Comparison of ENCODE assay signal across 18 cellular contexts in genomic region chr14:90508536-90509254, GRCh38.
DNase-seq lines count a peak whose midpoint lies in the region; ATAC-seq and TF ChIP-seq lines count a peak whose summit lies in the region.
"Had no signal": no experiment of that assay in that cellular context is flagged by ENCODE, and none has a peak within 500 bp of the region (broad histone marks: within the 10 kb centered on the region; RNA-seq: fewer than 3 reads in every experiment).

No MANE protein-coding gene starts in this region.

- H3K27ac ChIP-seq in RWPE1 = no peak overlapping the region
- H3K27ac ChIP-seq in hepatocyte = peak overlapping the region; percentile 64
- peak overlapping the region in 4 of 5 donors; percentile 49 to 87 (median 84) for H3K27ac ChIP-seq in stomach
- H3K27ac ChIP-seq: cardiac muscle cell, uterus had no signal

- H3K27me3 ChIP-seq in hepatocyte (no peaks in the 10 kb centered on the region), stomach (peaks cover 0 to 7% (median 0%) of the 10 kb centered on the region in 3 donors)
- H3K27me3 ChIP-seq: cardiac muscle cell, uterus had no signal

- TF ChIP-seq POLR2A in stomach (IDR thresholded peaks at IDR 0.05) = no peak

- POLR2A ChIA-PET in RWPE1 (lab: Yijun Ruan, JAX; ENCODE audit: low non-redundant PET) = no interaction called here
- POLR2A ChIA-PET in activated CD4-positive, alpha-beta T cell treated with anti-CD3 and anti-CD28 coated beads, Interleukin-2, amount 10 ng/mL, durations not matched to agents 7 days and 5 days (lab: Charles Lee) = no interaction called here

- H3K9me3 ChIP-seq in hepatocyte (ENCODE audit: low read depth) (no peaks in the 10 kb centered on the region), stomach (no peaks in the 10 kb centered on the region), T-helper 17 cell (ENCODE audit: control insufficient read depth, low read length, poor library complexity, severe bottlenecking) (no peaks in the 10 kb centered on the region)
- H3K9me3 ChIP-seq: uterus had no signal

- H3K36me3 ChIP-seq in hepatocyte (replicated peaks; ENCODE audit: insufficient read depth, low read depth) = no peaks in the 10 kb centered on the region
- H3K36me3 ChIP-seq in stomach = no peaks in the 10 kb centered on the region
- H3K36me3 ChIP-seq: cardiac muscle cell, uterus had no signal

- H3K4me3 Mint-ChIP-seq in T-helper 17 cell = no peak overlapping the region
- H3K4me3 Mint-ChIP-seq in activated CD4-positive, alpha-beta T cell treated with anti-CD3 and anti-CD28 coated beads, Interleukin-2, amount 10 ng/mL, durations not matched to agents 7 days and 5 days = no peak overlapping the region
- H3K4me3 Mint-ChIP-seq: activated naive CD4-positive, alpha-beta T cell treated with anti-CD3 and anti-CD28 coated beads, Interleukin-2, amount 50 U/mL, for 24 hours; neural crest cell; WTC11 had no signal

- TF ChIP-seq CTCF in RWPE1 (conservative IDR thresholded peaks at IDR 0.05; ENCODE audit: low read depth) (no peak), hepatocyte (IDR thresholded peaks at IDR 0.05; ENCODE audit: poor library complexity) (no peak), stomach (IDR thresholded peaks at IDR 0.05) (no peak)

- no peaks in the 10 kb centered on the region for H3K36me3 Mint-ChIP-seq in T-helper 17 cell (ENCODE audit: low read depth)
- no peaks in the 10 kb centered on the region for H3K36me3 Mint-ChIP-seq in activated CD4-positive, alpha-beta T cell treated with anti-CD3 and anti-CD28 coated beads, Interleukin-2, amount 10 ng/mL, durations not matched to agents 7 days and 5 days (ENCODE audit: low read depth)
- H3K36me3 Mint-ChIP-seq: activated naive CD4-positive, alpha-beta T cell treated with anti-CD3 and anti-CD28 coated beads, Interleukin-2, amount 50 U/mL, for 24 hours; WTC11 had no signal

- peak; percentile 50 for DNase-seq in SIG-M5 treated with dmso at 0.1 percent for 504 hours (lab: John Stamatoyannopoulos, UW; ENCODE audit: unreplicated experiment)
- no peak for DNase-seq in SIG-M5 (lab: John Stamatoyannopoulos, UW)
- peak; percentile 62 for DNase-seq in RWPE1 (ENCODE audit: low spot score)
- peak; percentile 75 for DNase-seq in hepatocyte (ENCODE audit: low spot score)
- peak; percentile 85 for DNase-seq in stomach
- no peak for DNase-seq in T-helper 17 cell
- no peak for DNase-seq in activated effector memory CD4-positive, alpha-beta T cell treated with anti-CD3 and anti-CD28 coated beads, Interleukin-2, amount 50 U/mL, for 16 hours
- no peak for DNase-seq in activated CD4-positive, alpha-beta T cell treated with anti-CD3 and anti-CD28 coated beads, Interleukin-2, amount 10 ng/mL, durations not matched to agents 7 days and 5 days
- DNase-seq: left ventricle myocardium superior; NCI-H1048; NCI-H2171 treated with DMSO at 0.1 percent for 48 hours; stimulated activated CD4-positive, alpha-beta T cell treated with anti-CD3 and anti-CD28 coated beads, Interleukin-4, amount 100 ng/mL, for 4 hours; uterus had no signal

- WGBS in hepatocyte (ENCODE audit: low lambda C conversion rate, missing lambda C conversion rate) = 52% methylated on average over 21 of the region's 21 CpGs
- 24 to 52% (median 28%) methylated on average over 21 of the region's 21 CpGs for WGBS in stomach, 5 donors

- H3K79me2 ChIP-seq in hepatocyte = no peaks in the 10 kb centered on the region

- H3K4me1 ChIP-seq in hepatocyte (ENCODE audit: insufficient read depth) = peaks cover 44% of the 10 kb centered on the region
- peaks cover 31 to 53% (median 49%) of the 10 kb centered on the region in 4 donors for H3K4me1 ChIP-seq in stomach
- H3K4me1 ChIP-seq: uterus had no signal

- intact Hi-C loops in stomach (cut with DNase I; ENCODE audit: low total_unique reads) = no loop called here

- H3K4me1 Mint-ChIP-seq in T-helper 17 cell = peaks cover 2% of the 10 kb centered on the region
- H3K4me1 Mint-ChIP-seq in activated CD4-positive, alpha-beta T cell treated with anti-CD3 and anti-CD28 coated beads, Interleukin-2, amount 10 ng/mL, durations not matched to agents 7 days and 5 days = no peaks in the 10 kb centered on the region
- H3K4me1 Mint-ChIP-seq: activated naive CD4-positive, alpha-beta T cell treated with anti-CD3 and anti-CD28 coated beads, Interleukin-2, amount 50 U/mL, for 24 hours had no signal

- no peak overlapping the region for H3K4me3 ChIP-seq in hepatocyte
- no peak overlapping the region for H3K4me3 ChIP-seq in stomach
- H3K4me3 ChIP-seq: cardiac muscle cell, uterus had no signal

- H3K9me3 Mint-ChIP-seq in activated CD4-positive, alpha-beta T cell treated with anti-CD3 and anti-CD28 coated beads, Interleukin-2, amount 10 ng/mL, durations not matched to agents 7 days and 5 days = no peaks in the 10 kb centered on the region
- H3K9me3 Mint-ChIP-seq: activated naive CD4-positive, alpha-beta T cell treated with anti-CD3 and anti-CD28 coated beads, Interleukin-2, amount 50 U/mL, for 24 hours; neural crest cell; WTC11 had no signal

- H3K9me2 ChIP-seq in hepatocyte (replicated peaks; ENCODE audit: insufficient read depth) = no peaks in the 10 kb centered on the region

- no peak overlapping the region for H3K4me2 ChIP-seq in hepatocyte

- H4K20me1 ChIP-seq in hepatocyte (ENCODE audit: insufficient read depth, poor library complexity, severe bottlenecking) = no peaks in the 10 kb centered on the region

- H3K27me3 Mint-ChIP-seq in T-helper 17 cell = peaks cover 34% of the 10 kb centered on the region
- H3K27me3 Mint-ChIP-seq in activated CD4-positive, alpha-beta T cell treated with anti-CD3 and anti-CD28 coated beads, Interleukin-2, amount 10 ng/mL, durations not matched to agents 7 days and 5 days = peaks cover 15% of the 10 kb centered on the region

- no peak overlapping the region for H2AFZ ChIP-seq in hepatocyte

- ATAC-seq in T-helper 17 cell = no peak
- ATAC-seq: left ventricle myocardium superior, sciatic nerve, WTC11 had no signal

- TF ChIP-seq EP300 in stomach (IDR thresholded peaks at IDR 0.05) = no peak

- CTCF ChIA-PET in RWPE1 (lab: Yijun Ruan, JAX) = no interaction called here
- CTCF ChIA-PET in activated CD4-positive, alpha-beta T cell treated with anti-CD3 and anti-CD28 coated beads, Interleukin-2, amount 10 ng/mL, durations not matched to agents 7 days and 5 days (lab: Charles Lee) = no interaction called here

- no peak overlapping the region for H3K27ac Mint-ChIP-seq in T-helper 17 cell
- H3K27ac Mint-ChIP-seq in activated CD4-positive, alpha-beta T cell treated with anti-CD3 and anti-CD28 coated beads, Interleukin-2, amount 10 ng/mL, durations not matched to agents 7 days and 5 days = no peak overlapping the region
- H3K27ac Mint-ChIP-seq: activated naive CD4-positive, alpha-beta T cell treated with anti-CD3 and anti-CD28 coated beads, Interleukin-2, amount 50 U/mL, for 24 hours; WTC11 had no signal

Comparison
In these comparisons a context has a peak if more than half of its experiments do, and no peak if none do; other contexts are left out.
1. DNase-seq: peak in SIG-M5 treated with dmso at 0.1 percent for 504 hours (single experiment), RWPE1 (single experiment), hepatocyte (single experiment) and stomach (single experiment); none in SIG-M5 (single experiment), T-helper 17 cell (0 of 3), activated effector memory CD4-positive, alpha-beta T cell treated with anti-CD3 and anti-CD28 coated beads, Interleukin-2, amount 50 U/mL, for 16 hours (single experiment) and activated CD4-positive, alpha-beta T cell treated with anti-CD3 and anti-CD28 coated beads, Interleukin-2, amount 10 ng/mL, durations not matched to agents 7 days and 5 days (single experiment).